In the genomic region with DNA sequence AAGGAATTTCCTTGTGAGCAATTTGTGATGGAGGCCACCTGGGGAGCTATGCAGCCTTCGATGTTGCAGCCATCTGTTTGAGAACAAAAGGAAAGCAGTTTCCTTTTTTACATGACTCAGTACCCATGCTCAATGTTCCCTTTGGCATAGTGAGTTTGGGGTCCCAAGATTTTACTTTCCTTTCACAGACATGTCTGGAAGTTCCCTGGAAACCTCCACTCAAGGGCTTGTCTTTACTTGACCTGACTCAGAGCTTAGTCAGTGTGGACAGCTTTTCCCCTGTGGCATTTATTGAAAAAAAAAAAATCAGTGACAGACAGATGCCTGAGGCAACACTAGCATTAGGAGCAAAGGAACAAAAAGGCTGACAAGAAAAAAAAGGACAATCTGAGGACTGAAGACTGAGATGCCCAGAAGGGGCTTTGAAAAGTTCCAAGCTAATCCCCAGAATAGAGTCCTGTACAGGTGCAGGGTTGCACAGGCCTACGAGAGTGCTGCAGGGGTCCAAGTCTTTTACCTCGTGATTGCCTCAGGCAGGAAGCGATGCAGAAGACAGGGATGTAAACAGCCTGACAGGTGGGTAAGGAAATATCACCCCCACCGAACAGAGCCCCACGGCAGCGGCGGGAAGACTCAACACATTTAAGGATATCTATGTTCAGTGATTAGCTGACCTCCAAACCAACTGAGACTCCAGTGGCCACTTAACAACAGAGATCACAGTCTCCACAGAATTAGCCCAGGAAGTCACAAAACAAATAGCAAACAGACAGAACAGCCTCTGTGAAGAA, we compare ENCODE assay signal across 16 cellular contexts.
"Had no signal": no experiment of that assay in that cellular context is flagged by ENCODE, and none has a peak within 500 bp of the region (broad histone marks: within the 10 kb centered on the region; RNA-seq: fewer than 3 reads in every experiment).

No MANE protein-coding gene starts in this region.

- H3K36me3 Mint-ChIP-seq: activated naive CD4-positive, alpha-beta T cell treated with anti-CD3 and anti-CD28 coated beads, Interleukin-2, amount 50 U/mL, for 24 hours; memory B cell; T-cell had no signal

- H3K27ac ChIP-seq: body of pancreas, left lung, sigmoid colon, upper lobe of left lung had no signal

- DNase-seq: activated CD4-positive, alpha-beta T cell treated with anti-CD3 and anti-CD28 coated beads, Interleukin-2, amount 10 ng/mL, durations not matched to agents 7 days and 5 days; activated effector memory CD4-positive, alpha-beta T cell treated with Interleukin-2 at 50 U/mL for 16 hours; body of pancreas; cerebellar nuclear complex; effector memory CD8-positive, alpha-beta T cell; erythroblast; left lung; nephron progenitor cell; sigmoid colon; stimulated activated CD4-positive, alpha-beta T cell treated with anti-CD3 and anti-CD28 coated beads, Interleukin-2, amount 100 ng/mL, for 48 hours; stimulated activated naive CD4-positive, alpha-beta T cell treated with Interleukin-2 at 50 U/mL for 16 hours; T-cell; upper lobe of left lung had no signal

- ATAC-seq: body of pancreas; effector memory CD8-positive, alpha-beta T cell; left lung; T-cell had no signal

- H3K27me3 Mint-ChIP-seq: memory B cell, T-cell had no signal

- H3K27me3 ChIP-seq: body of pancreas, sigmoid colon, upper lobe of left lung had no signal

- H3K9me3 ChIP-seq: body of pancreas, left lung, sigmoid colon, upper lobe of left lung had no signal

- H3K4me1 Mint-ChIP-seq: activated CD4-positive, alpha-beta T cell treated with anti-CD3 and anti-CD28 coated beads, Interleukin-2, amount 10 ng/mL, durations not matched to agents 7 days and 5 days; activated naive CD4-positive, alpha-beta T cell treated with anti-CD3 and anti-CD28 coated beads, Interleukin-2, amount 50 U/mL, for 24 hours; memory B cell; nephron progenitor cell; T-cell had no signal

- H3K27ac Mint-ChIP-seq: activated CD4-positive, alpha-beta T cell treated with anti-CD3 and anti-CD28 coated beads, Interleukin-2, amount 10 ng/mL, durations not matched to agents 7 days and 5 days; activated naive CD4-positive, alpha-beta T cell treated with anti-CD3 and anti-CD28 coated beads, Interleukin-2, amount 50 U/mL, for 24 hours; dendritic cell treated with granulocyte-macrophage colony-stimulating factor and Interleukin-4, amounts not matched to agents 40 ng/mL and 50 ng/mL, for 4 days; memory B cell; nephron progenitor cell; T-cell had no signal

- H3K4me1 ChIP-seq: left lung, sigmoid colon, upper lobe of left lung had no signal

- H3K9me3 Mint-ChIP-seq: activated CD4-positive, alpha-beta T cell treated with anti-CD3 and anti-CD28 coated beads, Interleukin-2, amount 10 ng/mL, durations not matched to agents 7 days and 5 days; activated naive CD4-positive, alpha-beta T cell treated with anti-CD3 and anti-CD28 coated beads, Interleukin-2, amount 50 U/mL, for 24 hours; dendritic cell treated with granulocyte-macrophage colony-stimulating factor and Interleukin-4, amounts not matched to agents 40 ng/mL and 50 ng/mL, for 4 days; effector memory CD8-positive, alpha-beta T cell; memory B cell; T-cell had no signal

- H3K4me3 ChIP-seq: body of pancreas, left lung, sigmoid colon, upper lobe of left lung had no signal

- H3K4me3 Mint-ChIP-seq: activated CD4-positive, alpha-beta T cell treated with anti-CD3 and anti-CD28 coated beads, Interleukin-2, amount 10 ng/mL, durations not matched to agents 7 days and 5 days; activated naive CD4-positive, alpha-beta T cell treated with anti-CD3 and anti-CD28 coated beads, Interleukin-2, amount 50 U/mL, for 24 hours; dendritic cell treated with granulocyte-macrophage colony-stimulating factor and Interleukin-4, amounts not matched to agents 40 ng/mL and 50 ng/mL, for 4 days; effector memory CD8-positive, alpha-beta T cell; memory B cell; nephron progenitor cell; T-cell had no signal

- H3K36me3 ChIP-seq: left lung, sigmoid colon, upper lobe of left lung had no signal
